ENCODE assay signal across 8 cellular contexts in genomic region chr10:84352251-84352842, GRCh38. TPM values are rescaled to one million over a fixed set of nuclear protein-coding genes. Genes with fewer than 3 reads are reported as not detected.
A peak's percentile ranks its signal among the peaks of the same experiment; 100 is the strongest.
DNase-seq lines count a peak whose midpoint lies in the region; ATAC-seq, FAIRE-seq and TF ChIP-seq lines count a peak whose summit lies in the region.

No MANE protein-coding gene starts in this region.

- peak; percentile 88 for ATAC-seq in activated CD4-positive, alpha-beta T cell treated with anti-CD3 and anti-CD28 coated beads for 36 hours
- peak; percentile 91 to 93 for ATAC-seq in lower lobe of right lung

- FAIRE-seq in H54 (lab: Jason Lieb, UNC) = peak; percentile 67

- H3K4me3 Mint-ChIP-seq in activated CD4-positive, alpha-beta T cell treated with anti-CD3 and anti-CD28 coated beads for 36 hours = no peak overlapping the region

- peak; percentile 1 for DNase-seq in NCI-H2107 (lab: John Stamatoyannopoulos, UW)
- no peak for DNase-seq in NCI-H2107 treated with DMSO at 0.1 percent for 48 hours (lab: John Stamatoyannopoulos, UW; ENCODE audit: unreplicated experiment)
- peak; percentile 72 for DNase-seq in H54 (ENCODE audit: insufficient read length, low spot score)
- DNase-seq in LNCaP clone FGC (ENCODE audit: low read depth) = no peak
- DNase-seq in activated CD4-positive, alpha-beta T cell treated with anti-CD3 and anti-CD28 coated beads for 36 hours = peak; percentile 85
- DNase-seq in cerebellum (ENCODE audit: low spot score) = peak; percentile 24
- peak; percentile 62 for DNase-seq in lower lobe of right lung
- peak; percentile 52 to 56 for DNase-seq in stimulated activated CD8-positive, alpha-beta memory T cell treated with anti-CD3 and anti-CD28 coated beads, Interleukin-4, amount 100 ng/mL, for 4 hours (ENCODE audit: low read depth in 2 of 2, low spot score in 1 of 2)

- peaks cover 8% of the 10 kb centered on the region for H3K36me3 Mint-ChIP-seq in activated CD4-positive, alpha-beta T cell treated with anti-CD3 and anti-CD28 coated beads for 36 hours (ENCODE audit: low read depth)

- POLR2A ChIA-PET in activated CD4-positive, alpha-beta T cell treated with anti-CD3 and anti-CD28 coated beads for 36 hours (lab: Charles Lee) = no interaction called here

- H3K9me3 ChIP-seq in lower lobe of right lung = no peaks in the 10 kb centered on the region

- intact Hi-C loops in activated CD4-positive, alpha-beta T cell treated with anti-CD3 and anti-CD28 coated beads for 36 hours (cut with DNase I, micrococcal nuclease) = loop anchor here (1.0 to 2.0 kb wide), 2 partner anchors 22 to 185 kb away; no protein-coding TSS in a partner anchor
- intact Hi-C loops in lower lobe of right lung (cut with DNase I) = no loop called here

- peaks cover 33% of the 10 kb centered on the region for H3K4me1 ChIP-seq in lower lobe of right lung

- CTCF ChIA-PET in activated CD4-positive, alpha-beta T cell treated with anti-CD3 and anti-CD28 coated beads for 36 hours (lab: Charles Lee) = interaction anchor here (0.5 to 5.4 kb wide), 27 partner anchors 9 to 205 kb away, joined by 3 to 34 read pairs (median 4); no protein-coding TSS in a partner anchor

- no peaks in the 10 kb centered on the region for H3K27me3 Mint-ChIP-seq in activated CD4-positive, alpha-beta T cell treated with anti-CD3 and anti-CD28 coated beads for 36 hours

- H3K27ac ChIP-seq in lower lobe of right lung = no peak overlapping the region

- no peak overlapping the region for H3K27ac Mint-ChIP-seq in activated CD4-positive, alpha-beta T cell treated with anti-CD3 and anti-CD28 coated beads for 36 hours

- H3K4me1 Mint-ChIP-seq in activated CD4-positive, alpha-beta T cell treated with anti-CD3 and anti-CD28 coated beads for 36 hours = peaks cover 74% of the 10 kb centered on the region

- H3K36me3 ChIP-seq in lower lobe of right lung = no peaks in the 10 kb centered on the region

- TF ChIP-seq POLR2A in H54 (IDR thresholded peaks at IDR 0.05; ENCODE audit: low read depth, low read length) = no peak

- H3K9me3 Mint-ChIP-seq in activated CD4-positive, alpha-beta T cell treated with anti-CD3 and anti-CD28 coated beads for 36 hours (ENCODE audit: low read depth) = no peaks in the 10 kb centered on the region

- peak; percentile 94 for TF ChIP-seq CTCF in LNCaP clone FGC (IDR thresholded peaks at IDR 0.05; ENCODE audit: control insufficient read depth, extremely low read depth, insufficient read depth)
- TF ChIP-seq CTCF in lower lobe of right lung (IDR thresholded peaks at IDR 0.05) = peak; percentile 73

- H3K27me3 ChIP-seq in lower lobe of right lung (ENCODE audit: low read depth) = no peaks in the 10 kb centered on the region

- H3K4me3 ChIP-seq in LNCaP clone FGC (ENCODE audit: low read depth, low read length) (no peak overlapping the region), lower lobe of right lung (no peak overlapping the region)

RNA-seq across cellular contexts. Expression of gene CCSER2, which starts 24.0 kb away (rescaled TPM):
- 10 to 100 TPM; 61.2 to 85.2 TPM for total RNA-seq in activated CD4-positive, alpha-beta T cell treated with anti-CD3 and anti-CD28 coated beads for 36 hours
- total RNA-seq in cerebellum (118 TPM), lower lobe of right lung (66.1 TPM)

Comparison
In these comparisons a context has a peak if more than half of its experiments do, and no peak if none do; other contexts are left out.
1. DNase-seq: peak in NCI-H2107 (single experiment), H54 (single experiment), activated CD4-positive, alpha-beta T cell treated with anti-CD3 and anti-CD28 coated beads for 36 hours (single experiment), cerebellum (single experiment), lower lobe of right lung (single experiment) and stimulated activated CD8-positive, alpha-beta memory T cell treated with anti-CD3 and anti-CD28 coated beads, Interleukin-4, amount 100 ng/mL, for 4 hours (2 of 2); none in NCI-H2107 treated with DMSO at 0.1 percent for 48 hours (single experiment) and LNCaP clone FGC (single experiment).